In genomic region chr5:14349029-14349428, GRCh38 we compare ENCODE assay signal across 2 cellular contexts.
TF ChIP-seq lines count a peak whose summit lies in the region.

No MANE protein-coding gene starts in this region.

TF ChIP-seq in IMR-90, 13 proteins besides CTCF, POLR2A, EP300 and RAD21:
- TF ChIP-seq USF2 (IDR thresholded peaks at IDR 0.05; ENCODE audit: low read depth, low read length) (no peak), CEBPB (IDR thresholded peaks at IDR 0.05; ENCODE audit: low read depth, low read length) (no peak), RCOR1 (IDR thresholded peaks at IDR 0.05; ENCODE audit: insufficient replicate concordance, low read length) (no peak), NFE2L2 (IDR thresholded peaks at IDR 0.05; ENCODE audit: low read depth, low read length) (no peak), CHD1 (IDR thresholded peaks at IDR 0.05; ENCODE audit: low read depth, low read length) (no peak), MXI1 (IDR thresholded peaks at IDR 0.05; ENCODE audit: borderline replicate concordance, low read depth, low read length) (no peak), RFX5 (IDR thresholded peaks at IDR 0.05; ENCODE audit: low read depth, low read length) (no peak), SMC3 (IDR thresholded peaks at IDR 0.05; ENCODE audit: low read depth, low read length) (no peak), BHLHE40 (IDR thresholded peaks at IDR 0.05; ENCODE audit: low read depth, low read length) (no peak), MAFK (IDR thresholded peaks at IDR 0.05; ENCODE audit: low read depth, low read length) (no peak), FOS (IDR thresholded peaks at IDR 0.05; ENCODE audit: low read depth, low read length) (no peak), MAZ (IDR thresholded peaks at IDR 0.05; ENCODE audit: borderline replicate concordance, low read depth, low read length) (no peak)
- TF ChIP-seq, protein P1, sequence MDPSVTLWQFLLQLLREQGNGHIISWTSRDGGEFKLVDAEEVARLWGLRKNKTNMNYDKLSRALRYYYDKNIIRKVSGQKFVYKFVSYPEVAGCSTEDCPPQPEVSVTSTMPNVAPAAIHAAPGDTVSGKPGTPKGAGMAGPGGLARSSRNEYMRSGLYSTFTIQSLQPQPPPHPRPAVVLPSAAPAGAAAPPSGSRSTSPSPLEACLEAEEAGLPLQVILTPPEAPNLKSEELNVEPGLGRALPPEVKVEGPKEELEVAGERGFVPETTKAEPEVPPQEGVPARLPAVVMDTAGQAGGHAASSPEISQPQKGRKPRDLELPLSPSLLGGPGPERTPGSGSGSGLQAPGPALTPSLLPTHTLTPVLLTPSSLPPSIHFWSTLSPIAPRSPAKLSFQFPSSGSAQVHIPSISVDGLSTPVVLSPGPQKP (IDR thresholded peaks at IDR 0.05; ENCODE audit: borderline replicate concordance, low read depth, low read length): no peak

TF ChIP-seq in SK-N-SH, 30 proteins besides CTCF, POLR2A, EP300 and RAD21:
- TF ChIP-seq, protein P2, sequence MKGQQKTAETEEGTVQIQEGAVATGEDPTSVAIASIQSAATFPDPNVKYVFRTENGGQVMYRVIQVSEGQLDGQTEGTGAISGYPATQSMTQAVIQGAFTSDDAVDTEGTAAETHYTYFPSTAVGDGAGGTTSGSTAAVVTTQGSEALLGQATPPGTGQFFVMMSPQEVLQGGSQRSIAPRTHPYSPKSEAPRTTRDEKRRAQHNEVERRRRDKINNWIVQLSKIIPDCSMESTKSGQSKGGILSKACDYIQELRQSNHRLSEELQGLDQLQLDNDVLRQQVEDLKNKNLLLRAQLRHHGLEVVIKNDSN (IDR thresholded peaks at IDR 0.05; ENCODE audit: borderline replicate concordance, low read depth): no peak
- TF ChIP-seq SMC3 (IDR thresholded peaks at IDR 0.05; ENCODE audit: low read depth, low read length) (no peak), JUND (IDR thresholded peaks at IDR 0.05) (no peak), RXRA (IDR thresholded peaks at IDR 0.05; ENCODE audit: borderline replicate concordance, low read depth) (no peak), MEF2A (IDR thresholded peaks at IDR 0.05; ENCODE audit: borderline replicate concordance, low read depth) (no peak), ELF1 (IDR thresholded peaks at IDR 0.05) (no peak), TAF1 (IDR thresholded peaks at IDR 0.05; ENCODE audit: borderline replicate concordance, low read depth, low read length) (no peak), MXI1 (IDR thresholded peaks at IDR 0.05; ENCODE audit: low read depth, low read length) (no peak), RFX5 (IDR thresholded peaks at IDR 0.05; ENCODE audit: low read length) (no peak), EZH2phosphoT487 (IDR thresholded peaks at IDR 0.05; ENCODE audit: borderline replicate concordance, low read depth) (no peak), RCOR1 (IDR thresholded peaks at IDR 0.05; ENCODE audit: low read length) (no peak), GABPA (IDR thresholded peaks at IDR 0.05; ENCODE audit: low read depth) (no peak), NRF1 (IDR thresholded peaks at IDR 0.05; ENCODE audit: low read depth, low read length) (no peak), SIN3A (IDR thresholded peaks at IDR 0.05; ENCODE audit: borderline replicate concordance, low read depth, low read length) (no peak)
- TF ChIP-seq, protein P3, sequence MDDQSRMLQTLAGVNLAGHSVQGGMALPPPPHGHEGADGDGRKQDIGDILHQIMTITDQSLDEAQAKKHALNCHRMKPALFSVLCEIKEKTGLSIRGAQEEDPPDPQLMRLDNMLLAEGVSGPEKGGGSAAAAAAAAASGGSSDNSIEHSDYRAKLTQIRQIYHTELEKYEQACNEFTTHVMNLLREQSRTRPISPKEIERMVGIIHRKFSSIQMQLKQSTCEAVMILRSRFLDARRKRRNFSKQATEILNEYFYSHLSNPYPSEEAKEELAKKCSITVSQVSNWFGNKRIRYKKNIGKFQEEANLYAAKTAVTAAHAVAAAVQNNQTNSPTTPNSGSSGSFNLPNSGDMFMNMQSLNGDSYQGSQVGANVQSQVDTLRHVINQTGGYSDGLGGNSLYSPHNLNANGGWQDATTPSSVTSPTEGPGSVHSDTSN (IDR thresholded peaks at IDR 0.05): no peak
